1 cellular context compared by ENCODE assay signal in genomic region chr2:170707821-170708795, GRCh38.
TF ChIP-seq lines count a peak whose summit lies in the region.

No MANE protein-coding gene starts in this region.

TF ChIP-seq in H1, 55 proteins besides CTCF, POLR2A, EP300 and RAD21 (continued from another document):
- TF ChIP-seq RNF2 (IDR thresholded peaks at IDR 0.05; ENCODE audit: borderline replicate concordance, low read depth, low read length, missing control alignments, poor library complexity, severe bottlenecking) = no peak
- TF ChIP-seq MAX (IDR thresholded peaks at IDR 0.05) = peak; percentile 74
- TF ChIP-seq, protein P1, sequence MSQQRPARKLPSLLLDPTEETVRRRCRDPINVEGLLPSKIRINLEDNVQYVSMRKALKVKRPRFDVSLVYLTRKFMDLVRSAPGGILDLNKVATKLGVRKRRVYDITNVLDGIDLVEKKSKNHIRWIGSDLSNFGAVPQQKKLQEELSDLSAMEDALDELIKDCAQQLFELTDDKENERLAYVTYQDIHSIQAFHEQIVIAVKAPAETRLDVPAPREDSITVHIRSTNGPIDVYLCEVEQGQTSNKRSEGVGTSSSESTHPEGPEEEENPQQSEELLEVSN (IDR thresholded peaks at IDR 0.05) = peak; percentile 74
- 0 out of 2 replicates have a peak, but pooled peaks have one; percentile 23 for TF ChIP-seq SUZ12 (IDR thresholded peaks at IDR 0.05; ENCODE audit: low read length)
- TF ChIP-seq EGR1 (IDR thresholded peaks at IDR 0.05; ENCODE audit: borderline replicate concordance, low read depth, low read length) = no peak
- no peak for TF ChIP-seq RFX5 (IDR thresholded peaks at IDR 0.05; ENCODE audit: borderline replicate concordance, low read depth, low read length)
- no peak for TF ChIP-seq CREB1 (IDR thresholded peaks at IDR 0.05)
- no peak for TF ChIP-seq KDM1A (IDR thresholded peaks at IDR 0.05; ENCODE audit: borderline replicate concordance, low read length)
- no peak for TF ChIP-seq BACH1 (IDR thresholded peaks at IDR 0.05; ENCODE audit: low read length)
- no peak for TF ChIP-seq NANOG (IDR thresholded peaks at IDR 0.05; ENCODE audit: insufficient read depth, low read depth, low read length, poor library complexity, severe bottlenecking)
- TF ChIP-seq, protein P2, sequence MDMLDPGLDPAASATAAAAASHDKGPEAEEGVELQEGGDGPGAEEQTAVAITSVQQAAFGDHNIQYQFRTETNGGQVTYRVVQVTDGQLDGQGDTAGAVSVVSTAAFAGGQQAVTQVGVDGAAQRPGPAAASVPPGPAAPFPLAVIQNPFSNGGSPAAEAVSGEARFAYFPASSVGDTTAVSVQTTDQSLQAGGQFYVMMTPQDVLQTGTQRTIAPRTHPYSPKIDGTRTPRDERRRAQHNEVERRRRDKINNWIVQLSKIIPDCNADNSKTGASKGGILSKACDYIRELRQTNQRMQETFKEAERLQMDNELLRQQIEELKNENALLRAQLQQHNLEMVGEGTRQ (IDR thresholded peaks at IDR 0.05; ENCODE audit: low read length) = no peak
